29 cellular contexts compared by ENCODE assay signal in genomic region chr5:120886351-120886860, GRCh38.
"Had no signal": no experiment of that assay in that cellular context is flagged by ENCODE, and none has a peak within 500 bp of the region (broad histone marks: within the 10 kb centered on the region; RNA-seq: fewer than 3 reads in every experiment).

No MANE protein-coding gene starts in this region.

- H3K4me1 ChIP-seq: SJCRH30 had no signal

- ATAC-seq: activated CD8-positive, alpha-beta memory T cell treated with anti-CD3 and anti-CD28 coated beads, Interleukin-2, amount 10 ng/mL, durations not matched to agents 7 days and 5 days; activated naive CD4-positive, alpha-beta T cell treated with anti-CD3 and anti-CD28 coated beads, Interleukin-2, amount 50 U/mL, for 72 hours; Panc1; WTC11 had no signal

- H3K4me2 ChIP-seq: SK-N-SH had no signal

- H3K27me3 ChIP-seq: brain microvascular endothelial cell, cardiac muscle cell, MG63, SJCRH30 had no signal

- DNase-seq: activated CD4-positive, alpha-beta T cell treated with anti-CD3 and anti-CD28 coated beads for 48 hours; activated CD4-positive, alpha-beta T cell treated with anti-CD3 and anti-CD28 coated beads, Interleukin-2, amount 50 U/mL, for 4 hours; activated CD4-positive, CD25-positive, alpha-beta regulatory T cell treated with anti-CD3 and anti-CD28 coated beads, Interleukin-2, amount 50 U/mL, for 72 hours; activated CD8-positive, alpha-beta memory T cell treated with anti-CD3 and anti-CD28 coated beads, Interleukin-2, amount 10 ng/mL, durations not matched to agents 7 days and 5 days; activated effector memory CD4-positive, alpha-beta T cell treated with anti-CD3 and anti-CD28 coated beads, Interleukin-2, amount 50 U/mL, for 16 hours; activated naive CD4-positive, alpha-beta T cell treated with Interleukin-2 at 50 U/mL for 16 hours; activated T-cell treated with anti-CD3 and anti-CD28 coated beads, Interleukin-2, amount 50 U/mL, for 24 hours; amygdala; brain microvascular endothelial cell; cerebellar nuclear complex; MG63; NCI-H1092; NCI-H1417; NCI-H1694; NCI-H2029; NCI-H345; NCI-H510A; NCI-H526 treated with DMSO at 0.1 percent for 48 hours; NCI-H82; NK-92 treated with Interleukin-12 subunit alpha and Interleukin-12 subunit beta, amount 100 ng/mL, for 24 hours; OCI-M1; Right ventricle myocardium superior; SJCRH30; SK-N-SH had no signal

- H3K9me3 ChIP-seq: MG63, SJCRH30, SK-N-SH had no signal

- H3K27ac ChIP-seq: brain microvascular endothelial cell, cardiac muscle cell, RWPE1, SJCRH30 had no signal

- H3K36me3 ChIP-seq: brain microvascular endothelial cell, cardiac muscle cell, MG63, SJCRH30 had no signal

- H3K9ac ChIP-seq: SK-N-SH had no signal

- H3K4me3 ChIP-seq: cardiac muscle cell, MG63, SJCRH30 had no signal
